20 cellular contexts compared by ENCODE assay signal in the genomic region with DNA sequence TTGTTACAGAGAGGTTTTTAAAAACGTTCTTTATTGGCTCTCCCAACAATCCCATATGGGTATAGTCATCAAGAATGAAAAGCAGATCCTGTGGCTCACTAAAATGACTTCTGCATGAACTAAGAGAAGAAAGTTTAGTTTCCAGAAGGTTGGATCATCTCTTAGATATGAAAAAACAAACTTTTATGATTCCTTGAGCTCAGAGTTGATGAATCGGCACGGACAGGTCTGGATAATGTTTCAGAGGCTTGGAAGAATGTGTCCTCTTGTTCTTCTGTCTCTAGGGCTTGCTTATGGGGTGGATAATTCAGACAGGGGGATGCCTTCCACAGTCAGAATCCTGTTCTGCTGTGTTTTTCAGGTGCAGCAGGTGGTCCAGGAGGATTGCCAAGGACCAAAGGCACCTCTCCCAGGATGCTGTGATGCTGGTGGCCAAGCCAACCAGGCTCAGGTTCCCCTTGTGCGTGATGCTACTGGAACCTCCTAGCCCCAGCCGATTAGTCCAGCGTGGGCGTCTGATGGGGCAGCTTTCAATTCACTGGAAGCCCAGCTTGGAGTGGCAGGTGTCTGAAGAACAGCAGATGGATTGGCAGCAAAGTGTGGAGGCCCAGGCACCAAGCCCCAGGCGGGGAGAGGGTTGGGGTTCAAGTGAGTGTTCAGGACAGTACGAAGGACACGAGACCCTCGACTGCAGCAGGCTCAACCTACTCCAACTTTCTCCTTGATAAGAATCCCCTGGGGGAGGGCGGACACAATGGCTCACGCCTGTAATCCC. TPM values are rescaled to one million over a fixed set of nuclear protein-coding genes. Genes with fewer than 3 reads are reported as not detected.
DNase-seq lines count a peak whose midpoint lies in the region; ATAC-seq, FAIRE-seq and TF ChIP-seq lines count a peak whose summit lies in the region.
"Had no signal": no experiment of that assay in that cellular context is flagged by ENCODE, and none has a peak within 500 bp of the region (broad histone marks: within the 10 kb centered on the region; RNA-seq: fewer than 3 reads in every experiment).

No MANE protein-coding gene starts in this region.

- no peaks in the 10 kb centered on the region for H3K36me3 Mint-ChIP-seq in activated CD8-positive, alpha-beta memory T cell treated with anti-CD3 and anti-CD28 coated beads, Interleukin-2, amount 10 ng/mL, durations not matched to agents 7 days and 5 days
- H3K36me3 Mint-ChIP-seq in naive thymus-derived CD8-positive, alpha-beta T cell, result no peaks in the 10 kb centered on the region
- H3K36me3 Mint-ChIP-seq: activated naive CD8-positive, alpha-beta T cell treated with anti-CD3 and anti-CD28 coated beads, Interleukin-2, amount 10 ng/mL, durations not matched to agents 7 days and 5 days; CD8-positive, alpha-beta memory T cell; naive B cell had no signal

- H3K4me3 Mint-ChIP-seq in activated CD8-positive, alpha-beta memory T cell treated with anti-CD3 and anti-CD28 coated beads, Interleukin-2, amount 10 ng/mL, durations not matched to agents 7 days and 5 days, result no peak overlapping the region
- no peak overlapping the region for H3K4me3 Mint-ChIP-seq in naive thymus-derived CD8-positive, alpha-beta T cell

- peak overlapping the region; percentile 45 for H3K4me3 ChIP-seq in WI38 (ENCODE audit: low read depth, low read length)
- H3K4me3 ChIP-seq: skin epidermis had no signal

- no peak for TF ChIP-seq CTCF in WI38 (IDR thresholded peaks at IDR 0.05; ENCODE audit: low read depth, low read length)

- peak; percentile 33 for DNase-seq in activated CD8-positive, alpha-beta memory T cell treated with anti-CD3 and anti-CD28 coated beads, Interleukin-2, amount 10 ng/mL, durations not matched to agents 7 days and 5 days
- DNase-seq in activated CD8-positive, alpha-beta memory T cell treated with anti-CD3 and anti-CD28 coated beads for 24 hours, result no peak
- DNase-seq in iris pigment epithelial cell (ENCODE audit: low read depth) (peak; percentile 31), posterior vena cava (ENCODE audit: low spot score) (no peak), HTR-8/SVneo (ENCODE audit: insufficient read length, low spot score) (no peak), A172 (ENCODE audit: low spot score) (no peak)
- no peak for DNase-seq in naive thymus-derived CD8-positive, alpha-beta T cell
- DNase-seq: glutamatergic neuron; lower lobe of right lung; stimulated activated CD4-positive, alpha-beta T cell treated with anti-CD3 and anti-CD28 coated beads, Interleukin-4, amount 100 ng/mL, for 1 hour; WERI-Rb-1 had no signal

- CTCF ChIA-PET in activated CD8-positive, alpha-beta memory T cell treated with anti-CD3 and anti-CD28 coated beads, Interleukin-2, amount 10 ng/mL, durations not matched to agents 7 days and 5 days (lab: Charles Lee), result interaction anchor here (1.2 to 3.1 kb wide), 3 partner anchors 23 to 547 kb away, joined by 3 to 13 read pairs (median 6); no protein-coding TSS in a partner anchor

- H3K9me3 Mint-ChIP-seq in activated CD8-positive, alpha-beta memory T cell treated with anti-CD3 and anti-CD28 coated beads, Interleukin-2, amount 10 ng/mL, durations not matched to agents 7 days and 5 days (ENCODE audit: low read depth), result peaks cover 2% of the 10 kb centered on the region
- no peaks in the 10 kb centered on the region for H3K9me3 Mint-ChIP-seq in naive thymus-derived CD8-positive, alpha-beta T cell
- H3K9me3 Mint-ChIP-seq: activated naive CD8-positive, alpha-beta T cell treated with anti-CD3 and anti-CD28 coated beads, Interleukin-2, amount 10 ng/mL, durations not matched to agents 7 days and 5 days; CD8-positive, alpha-beta memory T cell had no signal

- H3K27me3 Mint-ChIP-seq in activated CD8-positive, alpha-beta memory T cell treated with anti-CD3 and anti-CD28 coated beads, Interleukin-2, amount 10 ng/mL, durations not matched to agents 7 days and 5 days, result peaks cover 2% of the 10 kb centered on the region
- peaks cover 0 to 4% (median under 1%) of the 10 kb centered on the region in 5 donors for H3K27me3 Mint-ChIP-seq in naive thymus-derived CD8-positive, alpha-beta T cell

- FAIRE-seq in HTR-8/SVneo (lab: Jason Lieb, UNC), result no peak

- H3K4me1 Mint-ChIP-seq in activated CD8-positive, alpha-beta memory T cell treated with anti-CD3 and anti-CD28 coated beads, Interleukin-2, amount 10 ng/mL, durations not matched to agents 7 days and 5 days, result peaks cover 12% of the 10 kb centered on the region
- H3K4me1 Mint-ChIP-seq in naive thymus-derived CD8-positive, alpha-beta T cell, result peaks cover 6 to 21% (median 13%) of the 10 kb centered on the region in 4 donors

- ATAC-seq in activated CD8-positive, alpha-beta memory T cell treated with anti-CD3 and anti-CD28 coated beads, Interleukin-2, amount 10 ng/mL, durations not matched to agents 7 days and 5 days, result no peak
- no peak for ATAC-seq in naive thymus-derived CD8-positive, alpha-beta T cell
- ATAC-seq: Right ventricle myocardium inferior had no signal

- POLR2A ChIA-PET in naive thymus-derived CD8-positive, alpha-beta T cell (lab: Charles Lee), result interaction anchor here (1.0 kb wide), 1 partner anchor 551 kb away, joined by 3 read pairs; no protein-coding TSS in a partner anchor

- intact Hi-C loops in posterior vena cava (cut with DNase I), result loop anchor here (10.0 kb wide), 2 partner anchors 255 to 555 kb away; no protein-coding TSS in a partner anchor

- H3K27ac Mint-ChIP-seq in activated CD8-positive, alpha-beta memory T cell treated with anti-CD3 and anti-CD28 coated beads, Interleukin-2, amount 10 ng/mL, durations not matched to agents 7 days and 5 days, result no peak overlapping the region
- H3K27ac Mint-ChIP-seq in naive thymus-derived CD8-positive, alpha-beta T cell, result peak overlapping the region in 2 of 10 donors; percentile 38 to 74
- H3K27ac Mint-ChIP-seq: activated naive CD8-positive, alpha-beta T cell treated with anti-CD3 and anti-CD28 coated beads, Interleukin-2, amount 10 ng/mL, durations not matched to agents 7 days and 5 days had no signal

RNA-seq across cellular contexts. Expression of gene CCKAR, which starts 30.3 kb away (rescaled TPM):
- total RNA-seq in activated CD8-positive, alpha-beta memory T cell treated with anti-CD3 and anti-CD28 coated beads, Interleukin-2, amount 10 ng/mL, durations not matched to agents 7 days and 5 days, result not detected
- total RNA-seq in posterior vena cava, result not detected
- not detected in 2 replicates for total RNA-seq in A172 (2014; rRNA removed; shearing (Covaris generic))
- total RNA-seq in naive thymus-derived CD8-positive, alpha-beta T cell, result not detected
- not detected for polyA plus RNA-seq in naive thymus-derived CD8-positive, alpha-beta T cell
- total RNA-seq: activated naive CD8-positive, alpha-beta T cell treated with anti-CD3 and anti-CD28 coated beads, Interleukin-2, amount 10 ng/mL, durations not matched to agents 7 days and 5 days; CD8-positive, alpha-beta memory T cell; dermis microvascular lymphatic vessel endothelial cell; H7; lower lobe of right lung; Right ventricle myocardium inferior; T-helper 1 cell treated with Interleukin-12 subunit alpha and Interleukin-12 subunit beta and Interleukin-4 antibody, amounts not matched to agents 30 ng/mL and 1 ng/mL, for 36 hours had no signal
- polyA plus RNA-seq: CD8-positive, alpha-beta memory T cell had no signal

Comparison
In these comparisons a context has a peak if more than half of its experiments do, and no peak if none do; other contexts are left out.
1. DNase-seq: peak in activated CD8-positive, alpha-beta memory T cell treated with anti-CD3 and anti-CD28 coated beads, Interleukin-2, amount 10 ng/mL, durations not matched to agents 7 days and 5 days (single experiment) and iris pigment epithelial cell (single experiment); none in activated CD8-positive, alpha-beta memory T cell treated with anti-CD3 and anti-CD28 coated beads for 24 hours (single experiment), posterior vena cava (single experiment), HTR-8/SVneo (single experiment), A172 (single experiment) and naive thymus-derived CD8-positive, alpha-beta T cell (0 of 10).